Comparison of ENCODE assay signal across 24 cellular contexts in the genomic region with DNA sequence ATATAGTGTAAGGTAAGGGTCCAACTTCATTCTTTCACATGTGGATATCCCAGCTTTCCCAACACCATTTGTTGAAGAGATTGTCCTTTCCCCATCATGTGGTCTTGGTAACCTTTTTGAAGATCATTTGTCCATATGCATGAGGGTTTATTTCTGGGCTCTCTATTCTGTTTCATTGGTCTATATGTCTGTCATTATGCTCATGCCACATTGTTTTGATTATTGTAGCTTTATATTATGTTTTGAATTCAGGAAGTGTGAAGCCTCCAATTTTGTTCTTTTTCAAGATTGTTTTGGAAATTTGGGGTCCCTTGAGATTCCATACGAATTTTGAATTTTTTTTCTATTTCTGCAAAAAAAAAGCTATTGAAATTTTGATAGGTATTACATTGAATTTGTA. TPM values are rescaled to one million over a fixed set of nuclear protein-coding genes. Genes with fewer than 3 reads are reported as not detected.
"Had no signal": no experiment of that assay in that cellular context is flagged by ENCODE, and none has a peak within 500 bp of the region (broad histone marks: within the 10 kb centered on the region; RNA-seq: fewer than 3 reads in every experiment).

No MANE protein-coding gene starts in this region.

- FAIRE-seq: endothelial cell of umbilical vein, keratinocyte, pancreas had no signal

- H3K27ac ChIP-seq: foreskin keratinocyte, left ventricle myocardium inferior, lower lobe of right lung, neural progenitor cell, pancreas, suprapubic skin, tibial artery, upper lobe of left lung, uterus had no signal

- H3K4me1 ChIP-seq: pancreas, uterus had no signal

- H3K9me3 ChIP-seq: pancreas, suprapubic skin, tibial artery, upper lobe of left lung had no signal

- H3K4me2 ChIP-seq: neural progenitor cell, smooth muscle cell had no signal

- H3K9ac ChIP-seq: neural progenitor cell had no signal

- H3K36me3 ChIP-seq: left ventricle myocardium inferior, lower lobe of right lung, neural progenitor cell, pancreas, suprapubic skin, tibial artery, upper lobe of left lung, uterus had no signal

- ATAC-seq: foreskin keratinocyte; left cardiac atrium; lower lobe of right lung; natural killer cell treated with Interleukin-12 subunit alpha and Interleukin-12 subunit beta and Interleukin-15 and Interleukin-18, amount 100 ng/mL, for 72 hours; pancreas; right cardiac atrium; stimulated activated naive CD8-positive, alpha-beta T cell treated with anti-CD3 and anti-CD28 coated beads, Interleukin-15, Interleukin-2, amounts not matched to agents 100 U/mL and 50 U/mL, for 24 hours had no signal

- H3K27me3 Mint-ChIP-seq: memory B cell; natural killer cell treated with Interleukin-12 subunit alpha and Interleukin-12 subunit beta and Interleukin-15 and Interleukin-18, amount 100 ng/mL, for 72 hours had no signal

- H3K27ac Mint-ChIP-seq: immature natural killer cell; memory B cell; mesothelial cell of epicardium; natural killer cell treated with Interleukin-12 subunit alpha and Interleukin-12 subunit beta and Interleukin-15 and Interleukin-18, amount 100 ng/mL, for 72 hours; neural progenitor cell; progenitor cell of endocrine pancreas had no signal

- H2AFZ ChIP-seq: neural progenitor cell had no signal

- H3K4me3 Mint-ChIP-seq: immature natural killer cell; mesothelial cell of epicardium; natural killer cell treated with Interleukin-12 subunit alpha and Interleukin-12 subunit beta and Interleukin-15 and Interleukin-18, amount 100 ng/mL, for 72 hours; neural progenitor cell had no signal

- H3K9me3 Mint-ChIP-seq: immature natural killer cell; natural killer cell treated with Interleukin-12 subunit alpha and Interleukin-12 subunit beta and Interleukin-15 and Interleukin-18, amount 100 ng/mL, for 72 hours had no signal

- DNase-seq: dermis blood vessel endothelial cell; erythroblast; foreskin keratinocyte; immature natural killer cell; left cardiac atrium; left ventricle myocardium inferior; lower lobe of right lung; occipital lobe; pancreas; right cardiac atrium; stimulated activated CD4-positive, alpha-beta T cell treated with anti-CD3 and anti-CD28 coated beads, Interleukin-2, amount 100 ng/mL, for 48 hours; stimulated activated naive CD8-positive, alpha-beta T cell treated with anti-CD3 and anti-CD28 coated beads, Interleukin-15, Interleukin-2, amounts not matched to agents 100 U/mL and 50 U/mL, for 24 hours; tibial artery; upper lobe of left lung; uterus had no signal

- H3K4me3 ChIP-seq: left ventricle myocardium inferior, lower lobe of right lung, neural progenitor cell, pancreas, smooth muscle cell, suprapubic skin, tibial artery, upper lobe of left lung, uterus had no signal

- H3K27me3 ChIP-seq: foreskin keratinocyte, neural progenitor cell, pancreas, suprapubic skin, tibial artery, upper lobe of left lung, uterus had no signal

RNA-seq across cellular contexts. Expression of a gene that starts 15.2 kb away (rescaled TPM):
- total RNA-seq: smooth muscle cell had no signal
